8 cellular contexts compared by ENCODE assay signal in the genomic region with DNA sequence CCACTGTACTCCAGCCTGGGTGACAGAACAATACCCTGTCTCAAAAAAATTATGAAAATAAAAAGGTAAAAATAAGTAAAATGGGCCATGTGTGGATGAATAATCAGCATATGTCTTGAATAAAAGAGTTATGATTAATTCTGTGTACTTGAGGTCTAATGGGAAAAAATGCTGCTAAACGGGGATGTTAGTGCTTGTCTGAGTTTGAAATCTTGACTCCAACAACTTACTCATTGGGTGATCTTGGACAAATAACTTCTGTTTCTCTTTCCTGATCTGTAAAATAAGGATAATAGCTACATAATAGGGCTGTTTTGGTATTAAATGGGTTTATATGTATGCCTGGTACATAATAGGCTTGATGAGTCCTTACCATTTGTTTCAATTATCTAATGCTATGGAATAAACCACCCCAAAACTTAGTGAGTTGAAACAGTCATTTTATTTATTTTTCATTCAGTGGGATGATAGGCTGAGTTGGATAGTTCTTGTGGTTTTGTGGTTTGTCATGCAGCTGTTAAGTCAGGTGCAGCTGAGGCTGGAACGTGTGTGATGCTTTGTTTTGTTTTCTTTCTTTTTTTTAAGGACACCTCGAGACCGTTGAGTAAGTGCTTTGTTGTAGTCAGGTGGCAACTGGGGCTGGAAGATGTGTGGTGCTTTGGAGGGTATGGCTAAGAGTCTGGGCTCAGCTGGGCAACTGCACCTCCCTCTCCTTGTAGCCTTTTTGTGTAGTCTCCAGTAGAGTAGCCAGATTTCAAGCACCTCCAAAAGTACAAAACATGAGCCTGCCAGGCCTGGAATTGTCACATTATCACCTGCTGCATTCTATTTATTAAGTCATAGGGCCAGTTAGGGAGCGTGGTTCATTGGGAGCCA. TPM values are rescaled to one million over a fixed set of nuclear protein-coding genes. Genes with fewer than 3 reads are reported as not detected.
DNase-seq lines count a peak whose midpoint lies in the region; ATAC-seq lines count a peak whose summit lies in the region.

No MANE protein-coding gene starts in this region.

- H3K4me1 Mint-ChIP-seq in activated naive CD4-positive, alpha-beta T cell treated with anti-CD3 and anti-CD28 coated beads, Interleukin-2, amount 10 ng/mL, durations not matched to agents 7 days and 5 days = peaks cover 72% of the 10 kb centered on the region
- H3K4me1 Mint-ChIP-seq in naive thymus-derived CD4-positive, alpha-beta T cell = peaks cover 45 to 79% (median 72%) of the 10 kb centered on the region in 7 donors

- intact Hi-C loops in naive thymus-derived CD4-positive, alpha-beta T cell (cut with micrococcal nuclease) = loop anchor here (1.0 kb wide), 6 partner anchors 8 to 35 kb away; partner anchors contain the start of gene PIK3C2B (in 1 of the 2)

- peak; percentile 56 for ATAC-seq in HG03045 (IDR thresholded peaks at IDR 0.05; ENCODE audit: unreplicated experiment)
- ATAC-seq in naive thymus-derived CD4-positive, alpha-beta T cell = peak; percentile 72

- peak overlapping the region; percentile 6 for H3K4me3 ChIP-seq in naive thymus-derived CD4-positive, alpha-beta T cell (ENCODE audit: low read length)

- peaks cover 0 to 18% (median 7%) of the 10 kb centered on the region in 3 experiments for H3K36me3 ChIP-seq in naive thymus-derived CD4-positive, alpha-beta T cell (ENCODE audit: control insufficient read depth in 2 of 3, insufficient read depth in 3 of 3, low read length in 3 of 3)

- CTCF ChIA-PET in activated naive CD4-positive, alpha-beta T cell treated with anti-CD3 and anti-CD28 coated beads, Interleukin-2, amount 10 ng/mL, durations not matched to agents 7 days and 5 days (lab: Charles Lee) = interaction anchor here (1.5 kb wide), 1 partner anchor 45 kb away, joined by 5 read pairs; no protein-coding TSS in a partner anchor
- CTCF ChIA-PET in naive thymus-derived CD4-positive, alpha-beta T cell (lab: Charles Lee) = interaction anchor here (0.6 to 1.2 kb wide), 5 partner anchors 9 to 773 kb away, joined by 3 to 7 read pairs (median 4); no protein-coding TSS in a partner anchor

- peaks cover 14% of the 10 kb centered on the region for H3K9me3 Mint-ChIP-seq in activated naive CD4-positive, alpha-beta T cell treated with anti-CD3 and anti-CD28 coated beads, Interleukin-2, amount 10 ng/mL, durations not matched to agents 7 days and 5 days
- peaks cover 2 to 15% (median 5%) of the 10 kb centered on the region in 11 donors for H3K9me3 Mint-ChIP-seq in naive thymus-derived CD4-positive, alpha-beta T cell

- H3K36me3 Mint-ChIP-seq in activated naive CD4-positive, alpha-beta T cell treated with anti-CD3 and anti-CD28 coated beads, Interleukin-2, amount 10 ng/mL, durations not matched to agents 7 days and 5 days = peaks cover 57% of the 10 kb centered on the region
- H3K36me3 Mint-ChIP-seq in naive thymus-derived CD4-positive, alpha-beta T cell = peaks cover 6 to 54% (median 34%) of the 10 kb centered on the region in 5 donors

- H3K4me1 ChIP-seq in naive thymus-derived CD4-positive, alpha-beta T cell (ENCODE audit: control insufficient read depth in 2 of 2, insufficient read depth in 2 of 2, low read length in 2 of 2) = peaks cover 47 to 63% of the 10 kb centered on the region in 2 donors

- peak overlapping the region; percentile 70 for H3K27ac ChIP-seq in naive thymus-derived CD4-positive, alpha-beta T cell (ENCODE audit: low read depth, low read length)

- no peaks in the 10 kb centered on the region for H3K27me3 Mint-ChIP-seq in activated naive CD4-positive, alpha-beta T cell treated with anti-CD3 and anti-CD28 coated beads, Interleukin-2, amount 10 ng/mL, durations not matched to agents 7 days and 5 days
- no peaks in the 10 kb centered on the region for H3K27me3 Mint-ChIP-seq in naive thymus-derived CD4-positive, alpha-beta T cell

- DNase-seq in stimulated activated CD4-positive, alpha-beta T cell treated with anti-CD3 and anti-CD28 coated beads, Interleukin-15, amount 100 ng/mL, for 24 hours = peak; percentile 55
- DNase-seq in stimulated activated CD4-positive, alpha-beta T cell treated with anti-CD3 and anti-CD28 coated beads, Interleukin-12 subunit alpha, Interleukin-12 subunit beta, amount 100 ng/mL, for 4 hours = no peak
- DNase-seq in NCI-H774 (lab: John Stamatoyannopoulos, UW) = peak; percentile 29
- DNase-seq in activated naive CD4-positive, alpha-beta T cell treated with anti-CD3 and anti-CD28 coated beads, Interleukin-2, amount 10 ng/mL, durations not matched to agents 7 days and 5 days = peak; percentile 80
- DNase-seq in naive thymus-derived CD4-positive, alpha-beta T cell = peak in 8 of 9 donors; percentile 53 to 90 (median 86)
- no peak for DNase-seq in COR-L47 (lab: John Stamatoyannopoulos, UW)
- DNase-seq in NCI-H69 (lab: John Stamatoyannopoulos, UW) = no peak

- H3K4me3 Mint-ChIP-seq in activated naive CD4-positive, alpha-beta T cell treated with anti-CD3 and anti-CD28 coated beads, Interleukin-2, amount 10 ng/mL, durations not matched to agents 7 days and 5 days = peak overlapping the region; percentile 42
- peak overlapping the region in 9 of 10 donors; percentile 49 to 83 (median 78) for H3K4me3 Mint-ChIP-seq in naive thymus-derived CD4-positive, alpha-beta T cell

- POLR2A ChIA-PET in naive thymus-derived CD4-positive, alpha-beta T cell (lab: Charles Lee) = interaction anchor here (0.6 to 8.4 kb wide), 10 partner anchors 14 to 114 kb away, joined by 3 to 60 read pairs (median 4); partner anchors contain the start of gene PIK3C2B

- H3K27ac Mint-ChIP-seq in activated naive CD4-positive, alpha-beta T cell treated with anti-CD3 and anti-CD28 coated beads, Interleukin-2, amount 10 ng/mL, durations not matched to agents 7 days and 5 days = peak overlapping the region; percentile 94
- peak overlapping the region in 4 of 9 donors; percentile 87 to 95 (median 94) for H3K27ac Mint-ChIP-seq in naive thymus-derived CD4-positive, alpha-beta T cell

- H3K9me3 ChIP-seq in naive thymus-derived CD4-positive, alpha-beta T cell (ENCODE audit: control insufficient read depth in 2 of 3, low read length in 3 of 3) = peaks cover 0 to 5% (median 0%) of the 10 kb centered on the region in 3 experiments

- no peaks in the 10 kb centered on the region for H3K27me3 ChIP-seq in naive thymus-derived CD4-positive, alpha-beta T cell (ENCODE audit: control insufficient read depth in 2 of 2, insufficient read depth in 2 of 2, low read length in 2 of 2)

RNA-seq across cellular contexts. Expression of gene MDM4, which starts 4.9 kb away (rescaled TPM):
- 100 to 1,000 TPM; 107 to 278 (median 268) TPM for total RNA-seq in naive thymus-derived CD4-positive, alpha-beta T cell
- 10 to 100 TPM; 19.1 to 21.1 TPM for polyA plus RNA-seq in naive thymus-derived CD4-positive, alpha-beta T cell

RNA-seq across cellular contexts. Expression of gene PIK3C2B, which starts 26.5 kb away (rescaled TPM):
- 10 to 100 TPM; 26.8 to 41.9 (median 32.5) TPM for total RNA-seq in naive thymus-derived CD4-positive, alpha-beta T cell
- 1 to 10 TPM; 2.7 to 4.2 TPM for polyA plus RNA-seq in naive thymus-derived CD4-positive, alpha-beta T cell

Comparison
In these comparisons a context has a peak if more than half of its experiments do, and no peak if none do; other contexts are left out.
1. DNase-seq: peak in stimulated activated CD4-positive, alpha-beta T cell treated with anti-CD3 and anti-CD28 coated beads, Interleukin-15, amount 100 ng/mL, for 24 hours (single experiment), NCI-H774 (single experiment), activated naive CD4-positive, alpha-beta T cell treated with anti-CD3 and anti-CD28 coated beads, Interleukin-2, amount 10 ng/mL, durations not matched to agents 7 days and 5 days (single experiment) and naive thymus-derived CD4-positive, alpha-beta T cell (8 of 9); none in stimulated activated CD4-positive, alpha-beta T cell treated with anti-CD3 and anti-CD28 coated beads, Interleukin-12 subunit alpha, Interleukin-12 subunit beta, amount 100 ng/mL, for 4 hours (single experiment), COR-L47 (single experiment) and NCI-H69 (single experiment).